Comparison of ENCODE assay signal across 20 cellular contexts in the genomic region with DNA sequence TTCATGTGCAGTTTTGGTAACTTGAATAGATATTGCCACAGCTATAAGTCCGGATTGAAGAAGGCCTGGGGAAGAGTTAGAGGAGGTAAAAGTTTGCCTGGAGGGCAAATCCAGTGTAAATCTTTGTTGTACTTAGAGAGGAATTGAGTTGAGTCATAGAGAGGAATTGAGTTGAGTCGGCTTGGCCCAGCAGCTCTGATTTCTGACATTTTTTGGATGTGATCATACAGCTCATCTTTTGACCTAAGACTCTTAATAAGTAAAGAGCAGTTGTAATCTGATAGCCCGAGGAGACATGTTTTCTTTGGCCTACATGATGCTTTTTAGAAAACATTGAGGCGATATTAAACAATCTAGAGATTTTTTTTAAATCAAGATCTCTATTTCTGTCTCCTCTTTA. TPM values are rescaled to one million over a fixed set of nuclear protein-coding genes. Genes with fewer than 3 reads are reported as not detected.
DNase-seq lines count a peak whose midpoint lies in the region; ATAC-seq, FAIRE-seq and TF ChIP-seq lines count a peak whose summit lies in the region.
"Had no signal": no experiment of that assay in that cellular context is flagged by ENCODE, and none has a peak within 500 bp of the region (broad histone marks: within the 10 kb centered on the region; RNA-seq: fewer than 3 reads in every experiment).

No MANE protein-coding gene starts in this region.

- no peaks in the 10 kb centered on the region for H3K36me3 ChIP-seq in kidney (ENCODE audit: control insufficient read depth in 1 of 2, insufficient read depth in 2 of 2, low read length in 2 of 2)
- H3K36me3 ChIP-seq in mucosa of descending colon (ENCODE audit: low read depth): no peaks in the 10 kb centered on the region
- H3K36me3 ChIP-seq: ascending aorta; BLaER1 treated with 17β-estradiol and CSF1 and Interleukin-3, amounts not matched to agents 10 nM and 100 nM had no signal

- ATAC-seq in WTC11 (no peak), mucosa of descending colon (no peak)

- no peak overlapping the region for H3K4me3 ChIP-seq in AG09309 (ENCODE audit: control insufficient read depth, low read depth, low read length)
- no peak overlapping the region for H3K4me3 ChIP-seq in kidney (ENCODE audit: low read length in 2 of 2)
- H3K4me3 ChIP-seq in mucosa of descending colon: no peak overlapping the region
- H3K4me3 ChIP-seq: ascending aorta; BLaER1 treated with 17β-estradiol and CSF1 and Interleukin-3, amounts not matched to agents 10 nM and 100 nM; skin epidermis had no signal

- POLR2A ChIA-PET in WTC11 (lab: Charles Lee): no interaction called here

- H3K27ac Mint-ChIP-seq in WTC11: no peak overlapping the region
- H3K27ac Mint-ChIP-seq: activated T-cell treated with anti-CD3 and anti-CD28 coated beads, Interleukin-2, amount 50 U/mL, for 24 hours; immature natural killer cell; nephron had no signal

- peaks cover 37% of the 10 kb centered on the region for H3K27me3 Mint-ChIP-seq in WTC11 (ENCODE audit: low read depth)

- peaks cover 3 to 8% of the 10 kb centered on the region in 2 donors for H3K4me1 ChIP-seq in kidney (ENCODE audit: control insufficient read depth in 1 of 2, insufficient read depth in 1 of 2, low read depth in 1 of 2, low read length in 2 of 2)
- peaks cover 17% of the 10 kb centered on the region for H3K4me1 ChIP-seq in mucosa of descending colon (ENCODE audit: low read depth)

- H3K36me3 Mint-ChIP-seq in WTC11: no peaks in the 10 kb centered on the region

- DNase-seq in AG09309 (ENCODE audit: low read depth) (peak; percentile 89), Kasumi-1 (lab: John Stamatoyannopoulos, UW) (peak; percentile 42 to 49), brain pericyte (ENCODE audit: low read depth, low spot score) (peak; percentile 82), kidney glomerular epithelial cell (lab: John Stamatoyannopoulos, UW) (peak; percentile 24), kidney (no peak), WTC11 (ENCODE audit: low spot score) (no peak), mucosa of descending colon (no peak)
- no peak for DNase-seq in stimulated activated naive CD4-positive, alpha-beta T cell treated with Interleukin-2 at 50 U/mL for 16 hours (lab: John Stamatoyannopoulos, UW)
- DNase-seq: activated CD4-positive, CD25-positive, alpha-beta regulatory T cell; activated T-cell treated with anti-CD3 and anti-CD28 coated beads, Interleukin-2, amount 50 U/mL, for 24 hours; erythroblast; GDM1; immature natural killer cell; NCI-H1092; NCI-H510A treated with DMSO at 0.1 percent for 48 hours; SHP77 treated with DMSO at 0.1 percent for 48 hours had no signal

- intact Hi-C loops in kidney (cut with DNase I) (no loop called here), mucosa of descending colon (cut with DNase I, micrococcal nuclease) (no loop called here)

- no peaks in the 10 kb centered on the region for H3K9me3 ChIP-seq in kidney (ENCODE audit: control insufficient read depth in 1 of 2, low read length in 2 of 2)
- no peaks in the 10 kb centered on the region for H3K9me3 ChIP-seq in mucosa of descending colon
- H3K9me3 ChIP-seq: ascending aorta; BLaER1 treated with 17β-estradiol and CSF1 and Interleukin-3, amounts not matched to agents 10 nM and 100 nM had no signal

- no peak overlapping the region for H3K27ac ChIP-seq in kidney (ENCODE audit: low read depth in 2 of 2, low read length in 2 of 2)
- H3K27ac ChIP-seq: ascending aorta; BLaER1 treated with 17β-estradiol and CSF1 and Interleukin-3, amounts not matched to agents 10 nM and 100 nM had no signal

- no peak for TF ChIP-seq CTCF in AG09309 (IDR thresholded peaks at IDR 0.05; ENCODE audit: control insufficient read depth, insufficient read depth, low read depth, low read length, missing control alignments)
- no peak for TF ChIP-seq CTCF in kidney (IDR thresholded peaks at IDR 0.05; ENCODE audit: borderline replicate concordance, extremely low read depth, insufficient read depth)
- no peak for TF ChIP-seq CTCF in WTC11 (IDR thresholded peaks at IDR 0.05)
- TF ChIP-seq CTCF in mucosa of descending colon (IDR thresholded peaks at IDR 0.05): no peak

- peaks cover 50% of the 10 kb centered on the region for H3K4me1 Mint-ChIP-seq in WTC11

- no peaks in the 10 kb centered on the region for H3K9me3 Mint-ChIP-seq in WTC11
- H3K9me3 Mint-ChIP-seq: activated T-cell treated with anti-CD3 and anti-CD28 coated beads, Interleukin-2, amount 50 U/mL, for 24 hours; immature natural killer cell; nephron had no signal

- no peak overlapping the region for H3K4me3 Mint-ChIP-seq in WTC11
- H3K4me3 Mint-ChIP-seq: activated T-cell treated with anti-CD3 and anti-CD28 coated beads, Interleukin-2, amount 50 U/mL, for 24 hours; immature natural killer cell; nephron had no signal

- FAIRE-seq in kidney (lab: Jason Lieb, UNC): no peak

- CTCF ChIA-PET in WTC11 (lab: Charles Lee): no interaction called here

- no peak overlapping the region for H3K9ac ChIP-seq in kidney (ENCODE audit: low read length in 2 of 2)
- H3K9ac ChIP-seq: BLaER1 treated with 17β-estradiol and CSF1 and Interleukin-3, amounts not matched to agents 10 nM and 100 nM had no signal

TF ChIP-seq in WTC11, 78 proteins besides CTCF, POLR2A, EP300 and RAD21 (continues in another document):
- TF ChIP-seq SOX15 (CRISPR knock-in tag; IDR thresholded peaks at IDR 0.05) (no peak), PRDM15 (CRISPR knock-in tag; IDR thresholded peaks at IDR 0.05) (no peak), GRHL2 (CRISPR knock-in tag; IDR thresholded peaks at IDR 0.05; ENCODE audit: insufficient replicate concordance, severe bottlenecking) (no peak), NR2C2 (CRISPR knock-in tag; IDR thresholded peaks at IDR 0.05) (no peak), GABPB1 (CRISPR knock-in tag; IDR thresholded peaks at IDR 0.05) (no peak), NFATC4 (CRISPR knock-in tag; IDR thresholded peaks at IDR 0.05) (no peak), NR1H2 (CRISPR knock-in tag; IDR thresholded peaks at IDR 0.05) (no peak), MXD4 (CRISPR knock-in tag; IDR thresholded peaks at IDR 0.05; ENCODE audit: borderline replicate concordance) (no peak), OVOL2 (CRISPR knock-in tag; IDR thresholded peaks at IDR 0.05; ENCODE audit: borderline replicate concordance) (no peak), ZNF423 (CRISPR knock-in tag; IDR thresholded peaks at IDR 0.05) (no peak), CBFB (CRISPR knock-in tag; IDR thresholded peaks at IDR 0.05; ENCODE audit: low read depth) (no peak), SP1 (CRISPR knock-in tag; conservative IDR thresholded peaks at IDR 0.05) (no peak), MAX (CRISPR knock-in tag; IDR thresholded peaks at IDR 0.05) (no peak), NFE2L1 (CRISPR knock-in tag; IDR thresholded peaks at IDR 0.05) (no peak), TEAD1 (CRISPR knock-in tag; IDR thresholded peaks at IDR 0.05) (no peak), USF2 (CRISPR knock-in tag; IDR thresholded peaks at IDR 0.05) (no peak), IRF2 (CRISPR knock-in tag; IDR thresholded peaks at IDR 0.05; ENCODE audit: borderline replicate concordance, low read depth) (no peak)
- TF ChIP-seq, protein P1, sequence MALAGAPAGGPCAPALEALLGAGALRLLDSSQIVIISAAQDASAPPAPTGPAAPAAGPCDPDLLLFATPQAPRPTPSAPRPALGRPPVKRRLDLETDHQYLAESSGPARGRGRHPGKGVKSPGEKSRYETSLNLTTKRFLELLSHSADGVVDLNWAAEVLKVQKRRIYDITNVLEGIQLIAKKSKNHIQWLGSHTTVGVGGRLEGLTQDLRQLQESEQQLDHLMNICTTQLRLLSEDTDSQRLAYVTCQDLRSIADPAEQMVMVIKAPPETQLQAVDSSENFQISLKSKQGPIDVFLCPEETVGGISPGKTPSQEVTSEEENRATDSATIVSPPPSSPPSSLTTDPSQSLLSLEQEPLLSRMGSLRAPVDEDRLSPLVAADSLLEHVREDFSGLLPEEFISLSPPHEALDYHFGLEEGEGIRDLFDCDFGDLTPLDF (CRISPR knock-in tag; IDR thresholded peaks at IDR 0.05): no peak

RNA-seq across cellular contexts. Expression of gene KIT, which starts 3.9 kb away (rescaled TPM):
- 38.1 TPM for total RNA-seq in kidney
- 7.7 TPM for polyA plus RNA-seq in kidney (ENCODE audit: insufficient read depth, low read depth, low replicate concordance)
- 20.3 to 23.3 TPM (median 20.3 TPM) in 3 replicates for total RNA-seq in WTC11 (2021)
- total RNA-seq in mucosa of descending colon: 10 to 100 TPM in 2 of 3 donors, 1 to 10 TPM in 1; 3.0 to 32.8 (median 16.8) TPM
- total RNA-seq: ascending aorta had no signal

Comparison
In these comparisons a context has a peak if more than half of its experiments do, and no peak if none do; other contexts are left out.
1. DNase-seq: peak in AG09309 (single experiment), Kasumi-1 (2 of 2), brain pericyte (single experiment) and kidney glomerular epithelial cell (single experiment); none in kidney (single experiment), WTC11 (single experiment), mucosa of descending colon (0 of 3) and stimulated activated naive CD4-positive, alpha-beta T cell treated with Interleukin-2 at 50 U/mL for 16 hours (single experiment).